Comparison of ENCODE assay signal across 8 cellular contexts in genomic region chr20:3846740-3847418, GRCh38. TPM values are rescaled to one million over a fixed set of nuclear protein-coding genes. Genes with fewer than 3 reads are reported as not detected.
A peak's percentile ranks its signal among the peaks of the same experiment; 100 is the strongest.
DNase-seq lines count a peak whose midpoint lies in the region; ATAC-seq and TF ChIP-seq lines count a peak whose summit lies in the region.

MAVS (plus strand) TSS chr20:3846834; CDS start chr20:3854625, 7,791 bp downstream.

- no peaks in the 10 kb centered on the region for H3K36me3 ChIP-seq in right lobe of liver

- peaks cover 24% of the 10 kb centered on the region for H3K4me1 Mint-ChIP-seq in activated CD4-positive, alpha-beta memory T cell treated with anti-CD3 and anti-CD28 coated beads for 36 hours (ENCODE audit: low read depth)

- peak; percentile 94 for ATAC-seq in GM19324 (IDR thresholded peaks at IDR 0.05; ENCODE audit: low FRiP score, unreplicated experiment)
- ATAC-seq in HG03460 (IDR thresholded peaks at IDR 0.05; ENCODE audit: unreplicated experiment), result peak; percentile 94
- ATAC-seq in right lobe of liver, result peak; percentile 96 to 98 (median 98)

- no peaks in the 10 kb centered on the region for H3K9me3 ChIP-seq in right lobe of liver

- intact Hi-C loops in activated CD4-positive, alpha-beta memory T cell treated with anti-CD3 and anti-CD28 coated beads for 36 hours (cut with micrococcal nuclease), result loop anchor here (1.0 to 2.0 kb wide), 3 partner anchors 26 to 94 kb away; partner anchors contain the start of gene AP5S1
- intact Hi-C loops in right lobe of liver (cut with DNase I), result no loop called here

- H3K4me1 ChIP-seq in right lobe of liver, result peaks cover 0 to 4% (median 0%) of the 10 kb centered on the region in 4 donors

- peak; percentile 91 for TF ChIP-seq POLR2A in right lobe of liver (IDR thresholded peaks at IDR 0.05)

- peak; percentile 13 to 93 (median 84) for DNase-seq in C1 segment of cervical spinal cord (lab: John Stamatoyannopoulos, UW)
- DNase-seq in NCI-H748 (lab: John Stamatoyannopoulos, UW; ENCODE audit: unreplicated experiment), result peak; percentile 94
- DNase-seq in activated CD4-positive, alpha-beta memory T cell treated with anti-CD3 and anti-CD28 coated beads for 36 hours, result peak; percentile 89
- DNase-seq in dermis microvascular lymphatic vessel endothelial cell (ENCODE audit: low read depth in 2 of 2), result peak; percentile 59 to 88
- peak; percentile 93 to 94 (median 93) for DNase-seq in right lobe of liver
- peak; percentile 88 for DNase-seq in stimulated activated CD4-positive, alpha-beta T cell treated with anti-CD3 and anti-CD28 coated beads, Interleukin-4, amount 100 ng/mL, for 24 hours

- H3K27me3 ChIP-seq in right lobe of liver, result no peaks in the 10 kb centered on the region

- TF ChIP-seq CTCF in right lobe of liver (IDR thresholded peaks at IDR 0.05), result peak in 1 of 4 donors; percentile 10

- peak within 1 kb of the TSS; percentile 91 for H3K4me3 Mint-ChIP-seq in activated CD4-positive, alpha-beta memory T cell treated with anti-CD3 and anti-CD28 coated beads for 36 hours

- CTCF ChIA-PET in activated CD4-positive, alpha-beta memory T cell treated with anti-CD3 and anti-CD28 coated beads for 36 hours (lab: Charles Lee), result interaction anchor here (0.8 to 1.5 kb wide), 2 partner anchors 26 to 79 kb away, joined by 4 read pairs; partner anchors contain the start of genes ADISSP and AP5S1

- H3K27ac ChIP-seq in right lobe of liver, result peak within 1 kb of the TSS; percentile 90 to 94 (median 93)

- H3K27me3 Mint-ChIP-seq in activated CD4-positive, alpha-beta memory T cell treated with anti-CD3 and anti-CD28 coated beads for 36 hours, result no peaks in the 10 kb centered on the region

- no peaks in the 10 kb centered on the region for H3K36me3 Mint-ChIP-seq in activated CD4-positive, alpha-beta memory T cell treated with anti-CD3 and anti-CD28 coated beads for 36 hours

- H3K27ac Mint-ChIP-seq in activated CD4-positive, alpha-beta memory T cell treated with anti-CD3 and anti-CD28 coated beads for 36 hours, result peak within 1 kb of the TSS; percentile 85

- no CpG with 5 or more reads among the region's 72 CpGs for WGBS in right lobe of liver (ENCODE audit: insufficient coverage, low coverage, low lambda C conversion rate, missing lambda C conversion rate)

- H3K4me3 ChIP-seq in right lobe of liver, result peak within 1 kb of the TSS; percentile 70 to 100 (median 81)

- POLR2A ChIA-PET in activated CD4-positive, alpha-beta memory T cell treated with anti-CD3 and anti-CD28 coated beads for 36 hours (lab: Charles Lee), result interaction anchor here (0.5 to 1.0 kb wide), 2 partner anchors 12 to 60 kb away, joined by 3 to 4 read pairs; partner anchors contain the start of gene CENPB

- H3K9me3 Mint-ChIP-seq in activated CD4-positive, alpha-beta memory T cell treated with anti-CD3 and anti-CD28 coated beads for 36 hours, result no peaks in the 10 kb centered on the region

RNA-seq across cellular contexts. Expression of gene MAVS, which starts in this region (rescaled TPM):
- 10 to 100 TPM; 22.2 to 24.2 TPM for total RNA-seq in activated CD4-positive, alpha-beta memory T cell treated with anti-CD3 and anti-CD28 coated beads for 36 hours
- 14.5 and 18.0 TPM in 2 replicates for total RNA-seq in dermis microvascular lymphatic vessel endothelial cell
- 10 to 100 TPM; 10.1 to 20.4 (median 17.0) TPM for total RNA-seq in right lobe of liver

Comparison
In these comparisons a context has a peak if more than half of its experiments do, and no peak if none do; other contexts are left out.
1. Peak in every context shown above with its lines: DNase-seq, ATAC-seq, H3K4me3 ChIP-seq and H3K27ac ChIP-seq.